8 cellular contexts compared by ENCODE assay signal in genomic region chr3:174439621-174440349, GRCh38.
DNase-seq lines count a peak whose midpoint lies in the region; ATAC-seq and TF ChIP-seq lines count a peak whose summit lies in the region.

No MANE protein-coding gene starts in this region.

- H3K27ac ChIP-seq in breast epithelium, result peak overlapping the region; percentile 99

- H3K4me1 Mint-ChIP-seq in stimulated activated naive CD8-positive, alpha-beta T cell treated with anti-CD3 and anti-CD28 coated beads, Interleukin-15, amount 100 ng/mL, for 72 hours, result peaks cover 16% of the 10 kb centered on the region

- H3K36me3 ChIP-seq in breast epithelium, result no peaks in the 10 kb centered on the region

- TF ChIP-seq CTCF in breast epithelium (IDR thresholded peaks at IDR 0.05), result no peak

- no peaks in the 10 kb centered on the region for H3K27me3 ChIP-seq in breast epithelium

- H3K4me1 ChIP-seq in breast epithelium, result no peaks in the 10 kb centered on the region

- no peak overlapping the region for H3K27ac Mint-ChIP-seq in stimulated activated naive CD8-positive, alpha-beta T cell treated with anti-CD3 and anti-CD28 coated beads, Interleukin-15, amount 100 ng/mL, for 72 hours

- peak; percentile 67 for DNase-seq in GM03348 (ENCODE audit: low spot score)
- DNase-seq in NCI-H446 treated with DMSO at 0.1 percent for 48 hours (lab: John Stamatoyannopoulos, UW), result peak; percentile 94
- peak in 1 of 2 donors; percentile 27 for DNase-seq in breast epithelium (ENCODE audit: low spot score in 2 of 2)
- peak; percentile 82 for DNase-seq in kidney glomerular epithelial cell (lab: John Stamatoyannopoulos, UW)
- no peak for DNase-seq in stimulated activated naive CD8-positive, alpha-beta T cell treated with anti-CD3 and anti-CD28 coated beads, Interleukin-15, amount 100 ng/mL, for 72 hours
- DNase-seq in left lobe of liver (ENCODE audit: low spot score), result no peak
- DNase-seq in DMS153 treated with DMSO at 0.1 percent for 48 hours (lab: John Stamatoyannopoulos, UW; ENCODE audit: unreplicated experiment), result no peak

- no peak for ATAC-seq in stimulated activated naive CD8-positive, alpha-beta T cell treated with anti-CD3 and anti-CD28 coated beads, Interleukin-15, amount 100 ng/mL, for 72 hours
- ATAC-seq in left lobe of liver (no peak), GM21723 (IDR thresholded peaks at IDR 0.05; ENCODE audit: unreplicated experiment) (no peak)

- TF ChIP-seq POLR2A in breast epithelium (IDR thresholded peaks at IDR 0.05), result no peak

- H3K4me3 ChIP-seq in breast epithelium, result peak overlapping the region; percentile 67 to 97 (median 82)

- peaks cover 10% of the 10 kb centered on the region for H3K27me3 Mint-ChIP-seq in stimulated activated naive CD8-positive, alpha-beta T cell treated with anti-CD3 and anti-CD28 coated beads, Interleukin-15, amount 100 ng/mL, for 72 hours

- H3K4me3 Mint-ChIP-seq in stimulated activated naive CD8-positive, alpha-beta T cell treated with anti-CD3 and anti-CD28 coated beads, Interleukin-15, amount 100 ng/mL, for 72 hours, result peak overlapping the region; percentile 41 to 59

- intact Hi-C loops in breast epithelium (cut with DNase I; ENCODE audit: low total_unique reads), result no loop called here

- H3K9me3 ChIP-seq in breast epithelium, result no peaks in the 10 kb centered on the region

- H3K9me3 Mint-ChIP-seq in stimulated activated naive CD8-positive, alpha-beta T cell treated with anti-CD3 and anti-CD28 coated beads, Interleukin-15, amount 100 ng/mL, for 72 hours, result no peaks in the 10 kb centered on the region

Comparison
In these comparisons a context has a peak if more than half of its experiments do, and no peak if none do; other contexts are left out.
1. DNase-seq: peak in GM03348 (single experiment), NCI-H446 treated with DMSO at 0.1 percent for 48 hours (single experiment) and kidney glomerular epithelial cell (single experiment); none in stimulated activated naive CD8-positive, alpha-beta T cell treated with anti-CD3 and anti-CD28 coated beads, Interleukin-15, amount 100 ng/mL, for 72 hours (0 of 2), left lobe of liver (single experiment) and DMS153 treated with DMSO at 0.1 percent for 48 hours (single experiment).